11 cellular contexts compared by ENCODE assay signal in genomic region chr3:124260206-124260915, GRCh38.
DNase-seq lines count a peak whose midpoint lies in the region; ATAC-seq and TF ChIP-seq lines count a peak whose summit lies in the region.
"Had no signal": no experiment of that assay in that cellular context is flagged by ENCODE, and none has a peak within 500 bp of the region (broad histone marks: within the 10 kb centered on the region; RNA-seq: fewer than 3 reads in every experiment).

No MANE protein-coding gene starts in this region.

- POLR2A ChIA-PET in RWPE1 (lab: Yijun Ruan, JAX; ENCODE audit: low non-redundant PET) (no interaction called here), Caco-2 (lab: Charles Lee) (no interaction called here)

- H2BK5ac ChIP-seq in trophoblast cell (ENCODE audit: low read depth, low read length, poor library complexity), result peak overlapping the region; percentile 15

- no peaks in the 10 kb centered on the region for H3K9me3 Mint-ChIP-seq in Caco-2 (ENCODE audit: unreplicated experiment)

- H3K23ac ChIP-seq in trophoblast cell (ENCODE audit: low read length), result no peak overlapping the region

- no peaks in the 10 kb centered on the region for H3K9me3 ChIP-seq in trophoblast cell (ENCODE audit: insufficient read depth, low read depth, low read length)
- no peaks in the 10 kb centered on the region for H3K9me3 ChIP-seq in Caco-2
- H3K9me3 ChIP-seq: neutrophil, suprapubic skin had no signal

- H3K4me1 ChIP-seq in trophoblast cell (ENCODE audit: control insufficient read depth in 1 of 2, insufficient read depth in 2 of 2, low read length in 2 of 2), result peaks cover 25 to 29% of the 10 kb centered on the region in 2 experiments
- H3K4me1 ChIP-seq in Caco-2, result no peaks in the 10 kb centered on the region

- ATAC-seq in HG02759 (IDR thresholded peaks at IDR 0.05; ENCODE audit: unreplicated experiment) (no peak), GM19452 (IDR thresholded peaks at IDR 0.05; ENCODE audit: unreplicated experiment) (no peak)

- peak overlapping the region; percentile 2 for H3K4ac ChIP-seq in trophoblast cell (ENCODE audit: low read depth, low read length)

- no TSS peak for BruUV-seq in Caco-2 (replicated peaks; lab: Mats Ljungman, UMichigan)

- no peak overlapping the region for H3K4me2 ChIP-seq in trophoblast cell (ENCODE audit: low read length)

- H3K79me2 ChIP-seq in trophoblast cell (ENCODE audit: control insufficient read depth, insufficient read depth, low read length, poor library complexity), result no peaks in the 10 kb centered on the region

- H3K27me3 ChIP-seq in trophoblast cell (ENCODE audit: insufficient read depth, low read length) (no peaks in the 10 kb centered on the region), Caco-2 (replicated peaks; ENCODE audit: control insufficient read depth, insufficient read depth, low read length) (no peaks in the 10 kb centered on the region)
- H3K27me3 ChIP-seq: neutrophil, suprapubic skin had no signal

- H4K91ac ChIP-seq in trophoblast cell (ENCODE audit: low read depth, low read length), result peak overlapping the region; percentile 72

- H3K4me1 Mint-ChIP-seq in Caco-2 (ENCODE audit: low read depth, unreplicated experiment), result peaks cover 11% of the 10 kb centered on the region

- H4K12ac ChIP-seq in trophoblast cell (ENCODE audit: low read depth, low read length), result no peak overlapping the region

- H2BK12ac ChIP-seq in trophoblast cell (ENCODE audit: low read length), result peak overlapping the region; percentile 53

- no peak for TF ChIP-seq CTCF in RWPE1 (conservative IDR thresholded peaks at IDR 0.05; ENCODE audit: low read depth)
- TF ChIP-seq CTCF in fibroblast of pulmonary artery (IDR thresholded peaks at IDR 0.05; ENCODE audit: low read length, missing control alignments), result no peak
- no peak for TF ChIP-seq CTCF in Caco-2 (IDR thresholded peaks at IDR 0.05; ENCODE audit: insufficient read depth in 1 of 2, low read depth in 1 of 2, low read length in 1 of 2, severe bottlenecking in 1 of 2, unreplicated experiment in 1 of 2)

- H4K8ac ChIP-seq in trophoblast cell (ENCODE audit: low read depth, low read length), result peak overlapping the region; percentile 15

- WGBS in trophoblast cell (ENCODE audit: extremely low coverage, insufficient coverage, insufficient read length), result no CpG with 5 or more reads among the region's 1 CpG

- CTCF ChIA-PET in RWPE1 (lab: Yijun Ruan, JAX) (no interaction called here), Caco-2 (lab: Charles Lee) (interaction anchor here (1.0 kb wide), 1 partner anchor 9 kb away, joined by 3 read pairs; no protein-coding TSS in a partner anchor)

- peak overlapping the region; percentile 16 for H3K14ac ChIP-seq in trophoblast cell (ENCODE audit: low read length)

- H3K36me3 ChIP-seq in trophoblast cell (ENCODE audit: control insufficient read depth in 1 of 2, insufficient read depth in 2 of 2, low read length in 2 of 2), result peaks cover 0 to 2% of the 10 kb centered on the region in 2 experiments
- H3K36me3 ChIP-seq in Caco-2 (ENCODE audit: control insufficient read depth, insufficient read depth, low read length), result no peaks in the 10 kb centered on the region
- H3K36me3 ChIP-seq: neutrophil, suprapubic skin had no signal

- peak overlapping the region; percentile 20 for H2BK120ac ChIP-seq in trophoblast cell (ENCODE audit: insufficient read depth, low read length, poor library complexity)

- no peak overlapping the region for H3K27ac Mint-ChIP-seq in Caco-2 (ENCODE audit: unreplicated experiment)

- peak overlapping the region; percentile 34 for H3K18ac ChIP-seq in trophoblast cell (ENCODE audit: low read length)

- H2AK5ac ChIP-seq in trophoblast cell (ENCODE audit: low read length), result no peak overlapping the region

- peaks cover 31% of the 10 kb centered on the region for H3K79me1 ChIP-seq in trophoblast cell (ENCODE audit: low read length)

- H3K27ac ChIP-seq in RWPE1 (no peak overlapping the region), trophoblast cell (ENCODE audit: low read depth, low read length) (peak overlapping the region; percentile 47)
- H3K27ac ChIP-seq: neutrophil, suprapubic skin had no signal

- peaks cover 10% of the 10 kb centered on the region for H3K27me3 Mint-ChIP-seq in Caco-2 (ENCODE audit: insufficient read depth, unreplicated experiment)

- no peak overlapping the region for H2AFZ ChIP-seq in trophoblast cell (ENCODE audit: insufficient read depth, low read length, poor library complexity)

- H3K4me3 ChIP-seq in fibroblast of pulmonary artery (replicated peaks; ENCODE audit: low read depth, low read length) (no peak overlapping the region), trophoblast cell (ENCODE audit: low read depth, low read length) (no peak overlapping the region), Caco-2 (ENCODE audit: low read depth, low read length) (no peak overlapping the region)
- H3K4me3 ChIP-seq: suprapubic skin had no signal

- no peak overlapping the region for H3K4me3 Mint-ChIP-seq in Caco-2 (ENCODE audit: unreplicated experiment)

- H3K9ac ChIP-seq in trophoblast cell (ENCODE audit: low read length), result no peak overlapping the region

- H3K36me3 Mint-ChIP-seq in Caco-2 (ENCODE audit: insufficient read depth, unreplicated experiment), result no peaks in the 10 kb centered on the region

- intact Hi-C loops in Caco-2 (cut with micrococcal nuclease; ENCODE audit: unreplicated experiment), result no loop called here

- peak; percentile 49 for DNase-seq in DMS79 treated with DMSO at 0.1 percent for 48 hours (lab: John Stamatoyannopoulos, UW)
- peak; percentile 36 for DNase-seq in RWPE1 (ENCODE audit: low spot score)
- peak; percentile 80 for DNase-seq in fibroblast of pulmonary artery (ENCODE audit: low read depth)
- peak in 1 of 2 donors; percentile 14 for DNase-seq in trophoblast cell
- no peak for DNase-seq in Caco-2
- no peak for DNase-seq in NCI-H2081 (lab: John Stamatoyannopoulos, UW)
- DNase-seq: effector CD8-positive, alpha-beta T cell had no signal

Comparison
In these comparisons a context has a peak if more than half of its experiments do, and no peak if none do; other contexts are left out.
1. DNase-seq: peak in DMS79 treated with DMSO at 0.1 percent for 48 hours (single experiment), RWPE1 (single experiment) and fibroblast of pulmonary artery (single experiment); none in Caco-2 (0 of 2) and NCI-H2081 (0 of 2).